1 cellular context compared by ENCODE assay signal in the genomic region with DNA sequence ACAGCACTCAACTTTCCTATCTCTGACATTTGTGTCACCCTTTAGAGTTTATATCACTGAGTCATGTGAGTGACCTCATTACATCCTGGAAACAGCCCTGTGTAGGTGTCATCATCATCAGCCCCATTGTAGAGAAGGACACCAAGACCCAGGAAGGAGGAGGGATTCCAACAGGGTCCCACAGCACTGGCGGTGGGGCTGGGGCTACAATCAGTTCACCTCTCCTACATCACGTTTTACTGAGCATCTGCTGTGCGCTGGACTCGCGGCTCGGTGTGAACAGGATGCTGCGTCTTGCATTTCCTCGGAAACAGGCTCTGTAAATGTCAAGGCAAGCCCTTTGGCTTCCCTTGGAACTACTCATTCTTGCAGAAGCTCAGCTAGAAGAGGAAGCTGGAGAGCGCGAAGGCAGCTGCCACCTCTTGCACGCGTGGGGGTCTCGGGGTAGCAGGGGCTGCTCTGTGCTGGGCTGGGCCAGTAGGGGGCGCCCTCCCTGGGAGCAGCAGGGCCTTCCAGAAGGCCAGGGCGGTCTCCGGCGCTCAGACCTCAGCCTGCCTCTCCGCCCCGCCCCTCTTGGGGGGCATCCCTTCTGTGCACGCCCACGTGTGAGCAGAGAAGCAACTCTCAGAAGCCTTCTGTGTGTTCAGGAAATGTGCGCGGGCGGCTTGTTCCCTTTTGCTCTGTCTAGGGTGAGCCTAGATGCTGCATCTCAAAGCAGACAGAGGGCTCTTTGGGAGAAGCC.
A peak's percentile ranks its signal among the peaks of the same experiment; 100 is the strongest.
TF ChIP-seq lines count a peak whose summit lies in the region.

No MANE protein-coding gene starts in this region.

TF ChIP-seq in endothelial cell of umbilical vein, 7 proteins besides CTCF, POLR2A, EP300 and RAD21:
- TF ChIP-seq FOS (IDR thresholded peaks at IDR 0.05; ENCODE audit: borderline replicate concordance, insufficient read depth, low read length) (peak; percentile 19), POLR2AphosphoS5 (IDR thresholded peaks at IDR 0.05; ENCODE audit: insufficient read depth, low read depth, low read length) (no peak), GATA2 (IDR thresholded peaks at IDR 0.05; ENCODE audit: insufficient read depth, insufficient read length, low read depth, low read length) (no peak), MYC (IDR thresholded peaks at IDR 0.05; ENCODE audit: low read depth, low read length) (no peak), MAX (IDR thresholded peaks at IDR 0.05; ENCODE audit: insufficient read depth, insufficient read length) (no peak), EZH2 (IDR thresholded peaks at IDR 0.05; ENCODE audit: borderline replicate concordance, low read depth, low read length, severe bottlenecking) (no peak), JUN (IDR thresholded peaks at IDR 0.05; ENCODE audit: borderline replicate concordance, insufficient read depth, insufficient read length, low read depth) (peak; percentile 74)
